11 cellular contexts compared by ENCODE assay signal in genomic region chr4:40486534-40486933, GRCh38.
DNase-seq lines count a peak whose midpoint lies in the region; ATAC-seq and TF ChIP-seq lines count a peak whose summit lies in the region.
"Had no signal": no experiment of that assay in that cellular context is flagged by ENCODE, and none has a peak within 500 bp of the region (broad histone marks: within the 10 kb centered on the region; RNA-seq: fewer than 3 reads in every experiment).

No MANE protein-coding gene starts in this region.

- TF ChIP-seq POLR2A in thyroid gland (IDR thresholded peaks at IDR 0.05), result no peak

- no peak overlapping the region for H3K4me3 ChIP-seq in thyroid gland (replicated peaks in 1 of 3)
- H3K4me3 ChIP-seq: transverse colon had no signal

- WGBS in thyroid gland, 2 donors, result 76 to 82% methylated on average over 1 of the region's 1 CpG

- H3K36me3 ChIP-seq in thyroid gland, result no peaks in the 10 kb centered on the region
- H3K36me3 ChIP-seq: transverse colon had no signal

- no peaks in the 10 kb centered on the region for H3K9me3 ChIP-seq in thyroid gland
- H3K9me3 ChIP-seq: transverse colon had no signal

- intact Hi-C loops in left ventricle myocardium superior (cut with micrococcal nuclease) (no loop called here), Right ventricle myocardium superior (cut with DNase I) (no loop called here), thyroid gland (cut with DNase I) (no loop called here)

- H3K4me1 ChIP-seq in foreskin keratinocyte (peaks cover 17% of the 10 kb centered on the region), thyroid gland (peaks cover 66 to 73% of the 10 kb centered on the region in 2 donors)

- H3K27me3 ChIP-seq in foreskin keratinocyte (no peaks in the 10 kb centered on the region), thyroid gland (no peaks in the 10 kb centered on the region)
- H3K27me3 ChIP-seq: transverse colon had no signal

- DNase-seq in left ventricle myocardium superior (no peak), Right ventricle myocardium superior (no peak), SIG-M5 (lab: John Stamatoyannopoulos, UW) (peak; percentile 12), foreskin keratinocyte (peak in 1 of 2 donors; percentile 66), thyroid gland (no peak)
- no peak for DNase-seq in effector CD4-positive, alpha-beta T cell
- DNase-seq: naive B cell, NCI-H2081 treated with DMSO at 0.1 percent for 48 hours, transverse colon had no signal

- H3K27ac ChIP-seq in foreskin keratinocyte (no peak overlapping the region), thyroid gland (peak overlapping the region; percentile 91 to 98 (median 97))
- H3K27ac ChIP-seq: transverse colon had no signal

- ATAC-seq in left ventricle myocardium superior (peak; percentile 30), Right ventricle myocardium superior (ENCODE audit: poor library complexity) (no peak), foreskin keratinocyte (peak; percentile 58), HG02678 (IDR thresholded peaks at IDR 0.05; ENCODE audit: unreplicated experiment) (no peak), HG02973 (IDR thresholded peaks at IDR 0.05; ENCODE audit: unreplicated experiment) (no peak)

- TF ChIP-seq CTCF in foreskin keratinocyte (conservative IDR thresholded peaks at IDR 0.05) (no peak), thyroid gland (IDR thresholded peaks at IDR 0.05) (no peak)

Comparison
In these comparisons a context has a peak if more than half of its experiments do, and no peak if none do; other contexts are left out.
1. ATAC-seq: peak in left ventricle myocardium superior (single experiment) and foreskin keratinocyte (single experiment); none in Right ventricle myocardium superior (single experiment), HG02678 (single experiment) and HG02973 (single experiment).